ENCODE assay signal across 16 cellular contexts in genomic region chr1:111696330-111696729, GRCh38. TPM values are rescaled to one million over a fixed set of nuclear protein-coding genes. Genes with fewer than 3 reads are reported as not detected.
DNase-seq lines count a peak whose midpoint lies in the region; ATAC-seq and TF ChIP-seq lines count a peak whose summit lies in the region.
"Had no signal": no experiment of that assay in that cellular context is flagged by ENCODE, and none has a peak within 500 bp of the region (broad histone marks: within the 10 kb centered on the region; RNA-seq: fewer than 3 reads in every experiment).

No MANE protein-coding gene starts in this region.

- H3K4me1 ChIP-seq in foreskin keratinocyte, result no peaks in the 10 kb centered on the region

- no peak for ATAC-seq in stimulated activated naive CD8-positive, alpha-beta T cell treated with anti-CD3 and anti-CD28 coated beads, Interleukin-15, Interleukin-2, amounts not matched to agents 100 U/mL and 50 U/mL, for 24 hours
- ATAC-seq in HG03439 (IDR thresholded peaks at IDR 0.05; ENCODE audit: unreplicated experiment), result peak; percentile 55
- ATAC-seq in stimulated activated memory B cell treated with anti-CD40 and anti-IgM and Interleukin-4, amounts not matched to agents 10 μg/mL and 1 μg/mL and 100 μg/mL, for 72 hours, result no peak
- ATAC-seq in HG02840 (IDR thresholded peaks at IDR 0.05; ENCODE audit: low FRiP score, unreplicated experiment), result no peak
- ATAC-seq in foreskin keratinocyte, result no peak
- ATAC-seq: sciatic nerve; stimulated activated naive CD8-positive, alpha-beta T cell treated with anti-CD3 and anti-CD28 coated beads, Interleukin-15, amount 100 ng/mL, for 72 hours had no signal

- H3K36me3 Mint-ChIP-seq in stimulated activated naive CD8-positive, alpha-beta T cell treated with anti-CD3 and anti-CD28 coated beads, Interleukin-15, Interleukin-2, amounts not matched to agents 100 ng/mL and 50 ng/mL, for 24 hours (ENCODE audit: low read depth), result peaks cover 75% of the 10 kb centered on the region
- peaks cover 48% of the 10 kb centered on the region for H3K36me3 Mint-ChIP-seq in activated naive CD8-positive, alpha-beta T cell treated with anti-CD3 and anti-CD28 coated beads for 36 hours
- H3K36me3 Mint-ChIP-seq in stimulated activated memory B cell treated with anti-CD40 and anti-IgM and Interleukin-4, amounts not matched to agents 10 μg/mL and 1 μg/mL and 100 μg/mL, for 72 hours, result peaks cover 62% of the 10 kb centered on the region

- H3K27me3 ChIP-seq in foreskin keratinocyte, result no peaks in the 10 kb centered on the region
- H3K27me3 ChIP-seq: hepatocyte, transverse colon had no signal

- no peak overlapping the region for H3K27ac ChIP-seq in foreskin keratinocyte
- H3K27ac ChIP-seq: hepatocyte, HL-60, transverse colon had no signal

- H3K4me1 Mint-ChIP-seq in stimulated activated naive CD8-positive, alpha-beta T cell treated with anti-CD3 and anti-CD28 coated beads, Interleukin-15, Interleukin-2, amounts not matched to agents 100 ng/mL and 50 ng/mL, for 24 hours (ENCODE audit: low read depth), result peaks cover 51% of the 10 kb centered on the region
- peaks cover 29% of the 10 kb centered on the region for H3K4me1 Mint-ChIP-seq in activated naive CD8-positive, alpha-beta T cell treated with anti-CD3 and anti-CD28 coated beads for 36 hours
- H3K4me1 Mint-ChIP-seq in stimulated activated memory B cell treated with anti-CD40 and anti-IgM and Interleukin-4, amounts not matched to agents 10 μg/mL and 1 μg/mL and 100 μg/mL, for 72 hours, result peaks cover 55% of the 10 kb centered on the region
- H3K4me1 Mint-ChIP-seq: H9 had no signal

- no peak for DNase-seq in stimulated activated naive CD8-positive, alpha-beta T cell treated with anti-CD3 and anti-CD28 coated beads, Interleukin-15, Interleukin-2, amounts not matched to agents 100 U/mL and 50 U/mL, for 24 hours
- no peak for DNase-seq in activated naive CD8-positive, alpha-beta T cell treated with anti-CD3 and anti-CD28 coated beads for 36 hours
- DNase-seq in NCI-H345 (lab: John Stamatoyannopoulos, UW) (no peak), foreskin keratinocyte (no peak)
- DNase-seq: H9; NCI-H2029 treated with DMSO at 0.1 percent for 48 hours; NCI-H510A treated with DMSO at 0.1 percent for 48 hours; stimulated activated naive CD8-positive, alpha-beta T cell treated with anti-CD3 and anti-CD28 coated beads, Interleukin-15, amount 100 ng/mL, for 72 hours; transverse colon had no signal

- H3K9me3 Mint-ChIP-seq in stimulated activated naive CD8-positive, alpha-beta T cell treated with anti-CD3 and anti-CD28 coated beads, Interleukin-15, Interleukin-2, amounts not matched to agents 100 ng/mL and 50 ng/mL, for 24 hours, result no peaks in the 10 kb centered on the region
- H3K9me3 Mint-ChIP-seq in activated naive CD8-positive, alpha-beta T cell treated with anti-CD3 and anti-CD28 coated beads for 36 hours, result no peaks in the 10 kb centered on the region
- no peaks in the 10 kb centered on the region for H3K9me3 Mint-ChIP-seq in stimulated activated memory B cell treated with anti-CD40 and anti-IgM and Interleukin-4, amounts not matched to agents 10 μg/mL and 1 μg/mL and 100 μg/mL, for 72 hours
- H3K9me3 Mint-ChIP-seq: H9; stimulated activated naive CD8-positive, alpha-beta T cell treated with anti-CD3 and anti-CD28 coated beads, Interleukin-15, amount 100 ng/mL, for 72 hours had no signal

- no peak overlapping the region for H3K4me3 Mint-ChIP-seq in stimulated activated naive CD8-positive, alpha-beta T cell treated with anti-CD3 and anti-CD28 coated beads, Interleukin-15, Interleukin-2, amounts not matched to agents 100 ng/mL and 50 ng/mL, for 24 hours
- H3K4me3 Mint-ChIP-seq in activated naive CD8-positive, alpha-beta T cell treated with anti-CD3 and anti-CD28 coated beads for 36 hours, result no peak overlapping the region
- no peak overlapping the region for H3K4me3 Mint-ChIP-seq in stimulated activated memory B cell treated with anti-CD40 and anti-IgM and Interleukin-4, amounts not matched to agents 10 μg/mL and 1 μg/mL and 100 μg/mL, for 72 hours
- H3K4me3 Mint-ChIP-seq: H9; stimulated activated naive CD8-positive, alpha-beta T cell treated with anti-CD3 and anti-CD28 coated beads, Interleukin-15, amount 100 ng/mL, for 72 hours had no signal

- TF ChIP-seq CTCF in foreskin keratinocyte (conservative IDR thresholded peaks at IDR 0.05), result no peak

- no peaks in the 10 kb centered on the region for H3K27me3 Mint-ChIP-seq in stimulated activated naive CD8-positive, alpha-beta T cell treated with anti-CD3 and anti-CD28 coated beads, Interleukin-15, Interleukin-2, amounts not matched to agents 100 ng/mL and 50 ng/mL, for 24 hours
- H3K27me3 Mint-ChIP-seq in activated naive CD8-positive, alpha-beta T cell treated with anti-CD3 and anti-CD28 coated beads for 36 hours, result no peaks in the 10 kb centered on the region
- no peaks in the 10 kb centered on the region for H3K27me3 Mint-ChIP-seq in stimulated activated memory B cell treated with anti-CD40 and anti-IgM and Interleukin-4, amounts not matched to agents 10 μg/mL and 1 μg/mL and 100 μg/mL, for 72 hours
- H3K27me3 Mint-ChIP-seq: stimulated activated naive CD8-positive, alpha-beta T cell treated with anti-CD3 and anti-CD28 coated beads, Interleukin-15, amount 100 ng/mL, for 72 hours had no signal

- peak overlapping the region; percentile 38 for H3K27ac Mint-ChIP-seq in stimulated activated naive CD8-positive, alpha-beta T cell treated with anti-CD3 and anti-CD28 coated beads, Interleukin-15, Interleukin-2, amounts not matched to agents 100 ng/mL and 50 ng/mL, for 24 hours
- H3K27ac Mint-ChIP-seq in activated naive CD8-positive, alpha-beta T cell treated with anti-CD3 and anti-CD28 coated beads for 36 hours, result peak overlapping the region; percentile 6
- H3K27ac Mint-ChIP-seq in stimulated activated memory B cell treated with anti-CD40 and anti-IgM and Interleukin-4, amounts not matched to agents 10 μg/mL and 1 μg/mL and 100 μg/mL, for 72 hours, result peak overlapping the region; percentile 40
- H3K27ac Mint-ChIP-seq: H9; stimulated activated naive CD8-positive, alpha-beta T cell treated with anti-CD3 and anti-CD28 coated beads, Interleukin-15, amount 100 ng/mL, for 72 hours had no signal

RNA-seq across cellular contexts. Expression of gene INKA2, which starts 42.9 kb away (rescaled TPM):
- under 1 TPM; 0.56 to 0.84 TPM for total RNA-seq in activated naive CD8-positive, alpha-beta T cell treated with anti-CD3 and anti-CD28 coated beads for 36 hours
- total RNA-seq in foreskin keratinocyte, result 2.9 and 3.2 TPM in 2 replicates
- 2.0 and 2.4 TPM in 2 replicates for polyA plus RNA-seq in foreskin keratinocyte

RNA-seq across cellular contexts. Expression of gene DDX20, which starts 59.4 kb away (rescaled TPM):
- 10 to 100 TPM; 21.5 to 21.8 TPM for total RNA-seq in activated naive CD8-positive, alpha-beta T cell treated with anti-CD3 and anti-CD28 coated beads for 36 hours
- total RNA-seq in foreskin keratinocyte, result 17.2 and 19.0 TPM in 2 replicates
- 6.8 and 8.2 TPM in 2 replicates for polyA plus RNA-seq in foreskin keratinocyte
